In the genomic region with DNA sequence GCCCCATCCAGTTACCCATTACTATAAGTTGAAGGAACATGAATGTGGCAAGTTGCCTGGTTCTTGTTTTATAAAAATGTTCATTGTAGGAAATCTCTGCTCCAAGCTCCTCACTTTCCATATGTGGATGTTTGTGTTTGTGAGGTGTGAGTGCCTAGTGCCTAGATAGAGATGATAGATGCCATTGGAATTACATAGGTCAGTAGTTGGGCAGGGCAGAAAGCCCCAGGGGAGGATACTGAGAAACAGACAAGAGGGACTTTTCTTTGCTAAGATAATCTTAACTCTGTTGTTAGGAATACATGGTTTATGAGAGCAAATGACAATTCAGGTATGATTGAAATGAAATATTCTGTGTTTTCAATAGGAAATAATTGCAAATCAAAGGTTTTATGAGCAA, we compare ENCODE assay signal across 26 cellular contexts.
"Had no signal": no experiment of that assay in that cellular context is flagged by ENCODE, and none has a peak within 500 bp of the region (broad histone marks: within the 10 kb centered on the region; RNA-seq: fewer than 3 reads in every experiment).

No MANE protein-coding gene starts in this region.

- ATAC-seq: left colon; left lung; lower lobe of right lung; mucosa of descending colon; naive thymus-derived CD4-positive, alpha-beta T cell; natural killer cell treated with Interleukin-12 subunit alpha and Interleukin-12 subunit beta and Interleukin-15 and Interleukin-18, amount 100 ng/mL, for 72 hours; right lobe of liver; stimulated activated naive B cell treated with anti-CD40 and anti-IgM and Interleukin-4, amounts not matched to agents 10 μg/mL and 1 μg/mL and 100 μg/mL, for 72 hours; stimulated activated naive CD8-positive, alpha-beta T cell treated with anti-CD3 and anti-CD28 coated beads, Interleukin-15, Interleukin-2, amounts not matched to agents 100 U/mL and 50 U/mL, for 24 hours; upper lobe of right lung had no signal

- DNase-seq: islet precursor cell; kidney glomerular epithelial cell; left colon; left lung; lower lobe of right lung; midbrain; mucosa of descending colon; naive thymus-derived CD4-positive, alpha-beta T cell; ovary; right lobe of liver; stimulated activated CD4-positive, alpha-beta T cell treated with anti-CD3 and anti-CD28 coated beads, Interleukin-12 subunit alpha, Interleukin-12 subunit beta, amount 100 ng/mL, for 4 hours; stimulated activated CD4-positive, alpha-beta T cell treated with anti-CD3 and anti-CD28 coated beads, Interleukin-15, amount 100 ng/mL, for 24 hours; stimulated activated CD4-positive, alpha-beta T cell treated with anti-CD3 and anti-CD28 coated beads, Interleukin-2, amount 100 ng/mL, for 24 hours; stimulated activated CD4-positive, alpha-beta T cell treated with anti-CD3 and anti-CD28 coated beads, Interleukin-4, amount 100 ng/mL, for 1 hour; stimulated activated naive B cell treated with anti-CD40 and anti-IgM and Interleukin-4, amounts not matched to agents 10 μg/mL and 1 μg/mL and 100 μg/mL, for 72 hours; stimulated activated naive CD8-positive, alpha-beta T cell treated with anti-CD3 and anti-CD28 coated beads, Interleukin-15, Interleukin-2, amounts not matched to agents 100 U/mL and 50 U/mL, for 24 hours; stomach; testis; thyroid gland; transverse colon; upper lobe of right lung had no signal

- H3K4me3 ChIP-seq: hepatocyte, left lung, lower lobe of right lung, mucosa of descending colon, ovary, right atrium auricular region, right lobe of liver, skin epidermis, stomach, testis, thyroid gland, transverse colon, upper lobe of right lung had no signal

- H3K27me3 ChIP-seq: hepatocyte, left lung, ovary, right atrium auricular region, right lobe of liver, stomach, testis, thyroid gland, transverse colon, upper lobe of right lung had no signal

- H3K27ac Mint-ChIP-seq: naive thymus-derived CD4-positive, alpha-beta T cell; natural killer cell treated with Interleukin-12 subunit alpha and Interleukin-12 subunit beta and Interleukin-15 and Interleukin-18, amount 100 ng/mL, for 72 hours; progenitor cell of endocrine pancreas; stimulated activated naive B cell treated with anti-CD40 and anti-IgM and Interleukin-4, amounts not matched to agents 10 μg/mL and 1 μg/mL and 100 μg/mL, for 72 hours had no signal

- H3K27ac ChIP-seq: hepatocyte, left lung, lower lobe of right lung, ovary, right atrium auricular region, right lobe of liver, skin epidermis, stomach, testis, thyroid gland, transverse colon, upper lobe of right lung had no signal

- H3K36me3 ChIP-seq: left lung, lower lobe of right lung, ovary, right atrium auricular region, right lobe of liver, stomach, thyroid gland, transverse colon, upper lobe of right lung had no signal

- H3K4me1 ChIP-seq: lower lobe of right lung, right atrium auricular region, right lobe of liver, testis, thyroid gland, upper lobe of right lung had no signal

- H3K9me3 ChIP-seq: left lung, lower lobe of right lung, mucosa of descending colon, ovary, right atrium auricular region, right lobe of liver, stomach, testis, thyroid gland, transverse colon, upper lobe of right lung had no signal

- H3K4me3 Mint-ChIP-seq: naive thymus-derived CD4-positive, alpha-beta T cell; natural killer cell treated with Interleukin-12 subunit alpha and Interleukin-12 subunit beta and Interleukin-15 and Interleukin-18, amount 100 ng/mL, for 72 hours; stimulated activated naive B cell treated with anti-CD40 and anti-IgM and Interleukin-4, amounts not matched to agents 10 μg/mL and 1 μg/mL and 100 μg/mL, for 72 hours had no signal

- H3K27me3 Mint-ChIP-seq: natural killer cell treated with Interleukin-12 subunit alpha and Interleukin-12 subunit beta and Interleukin-15 and Interleukin-18, amount 100 ng/mL, for 72 hours; progenitor cell of endocrine pancreas; stimulated activated naive B cell treated with anti-CD40 and anti-IgM and Interleukin-4, amounts not matched to agents 10 μg/mL and 1 μg/mL and 100 μg/mL, for 72 hours had no signal

- H3K79me2 ChIP-seq: hepatocyte had no signal

- H3K36me3 Mint-ChIP-seq: natural killer cell treated with Interleukin-12 subunit alpha and Interleukin-12 subunit beta and Interleukin-15 and Interleukin-18, amount 100 ng/mL, for 72 hours; stimulated activated naive B cell treated with anti-CD40 and anti-IgM and Interleukin-4, amounts not matched to agents 10 μg/mL and 1 μg/mL and 100 μg/mL, for 72 hours had no signal

- H3K4me2 ChIP-seq: hepatocyte had no signal
